Comparison of ENCODE assay signal across 1 cellular context in the genomic region with DNA sequence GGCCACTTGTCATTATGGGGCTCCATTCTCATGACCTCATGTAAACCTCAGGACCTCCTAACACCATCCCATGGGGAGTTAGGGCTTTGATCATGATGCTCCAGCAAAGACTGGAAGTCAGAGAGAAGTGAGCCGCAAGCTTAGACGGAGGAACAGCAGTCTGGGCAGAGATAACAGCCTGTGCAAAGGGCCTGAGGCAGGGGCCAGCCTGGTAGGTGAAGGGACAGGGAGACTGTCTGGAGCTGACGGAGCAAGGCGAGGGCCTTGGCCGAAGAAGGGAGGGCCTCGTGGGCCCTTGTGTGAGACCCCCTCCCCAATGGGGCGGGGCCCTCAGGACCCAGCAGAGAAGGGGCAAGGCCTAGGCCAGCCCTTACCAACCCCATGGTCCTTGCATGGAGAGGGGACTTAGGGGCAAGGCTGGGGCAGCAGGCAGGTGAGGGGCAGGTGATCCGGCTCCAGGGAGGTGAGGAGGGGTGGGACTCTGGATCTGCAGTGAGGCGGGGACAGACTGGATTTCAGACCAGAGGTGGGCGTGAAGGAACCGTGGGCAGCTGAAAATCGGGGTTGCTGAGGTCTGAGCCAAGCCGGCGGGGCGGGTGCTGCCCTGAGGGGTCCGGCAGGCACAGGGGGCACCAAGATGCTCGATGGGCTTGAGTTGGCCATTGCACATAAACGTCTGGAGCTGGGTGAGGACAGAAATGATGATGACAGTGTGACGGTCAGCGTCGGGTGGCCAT.
A peak's percentile ranks its signal among the peaks of the same experiment; 100 is the strongest.
TF ChIP-seq lines count a peak whose summit lies in the region.

No MANE protein-coding gene starts in this region.

TF ChIP-seq in H1, 55 proteins besides CTCF, POLR2A, EP300 and RAD21:
- TF ChIP-seq KDM4A (IDR thresholded peaks at IDR 0.05; ENCODE audit: low read depth, low read length, severe bottlenecking) (no peak), KDM1A (IDR thresholded peaks at IDR 0.05; ENCODE audit: borderline replicate concordance, low read length) (peak; percentile 56; the same call in 1 of the 2 replicates)
